In genomic region chr5:91598216-91598615, GRCh38 we compare ENCODE assay signal across 20 cellular contexts.
DNase-seq lines count a peak whose midpoint lies in the region; ATAC-seq, FAIRE-seq and TF ChIP-seq lines count a peak whose summit lies in the region.
"Had no signal": no experiment of that assay in that cellular context is flagged by ENCODE, and none has a peak within 500 bp of the region (broad histone marks: within the 10 kb centered on the region; RNA-seq: fewer than 3 reads in every experiment).

No MANE protein-coding gene starts in this region.

- H3K27ac ChIP-seq in HepG2 (ENCODE audit: extremely low read length, insufficient read depth, low read length) (no peak overlapping the region), right lobe of liver (no peak overlapping the region), ascending aorta (no peak overlapping the region)
- H3K27ac ChIP-seq: A549, C4-2B, SJCRH30 had no signal

- H3K4me3 ChIP-seq in HepG2 (replicated peaks in 1 of 3; ENCODE audit: insufficient read depth in 1 of 3, low read depth in 2 of 3, low read length in 3 of 3) (no peak overlapping the region), right lobe of liver (no peak overlapping the region), ascending aorta (no peak overlapping the region)
- H3K4me3 ChIP-seq: A549, HAP-1, SJCRH30 had no signal

- TF ChIP-seq CTCF in HepG2 (CRISPR knock-in tag; IDR thresholded peaks at IDR 0.05), result no peak
- no peak for TF ChIP-seq CTCF in right lobe of liver (IDR thresholded peaks at IDR 0.05)
- no peak for TF ChIP-seq CTCF in ascending aorta (IDR thresholded peaks at IDR 0.05)

- WGBS in HepG2 (ENCODE audit: low lambda C conversion rate), result 3% methylated on average over 2 of the region's 2 CpGs
- 68% methylated on average over 2 of the region's 2 CpGs for WGBS in right lobe of liver (ENCODE audit: insufficient coverage, low coverage, low lambda C conversion rate, missing lambda C conversion rate)

- no peaks in the 10 kb centered on the region for H3K4me1 ChIP-seq in HepG2 (ENCODE audit: insufficient read depth, low read length)
- H3K4me1 ChIP-seq in right lobe of liver, result no peaks in the 10 kb centered on the region
- no peaks in the 10 kb centered on the region for H3K4me1 ChIP-seq in ascending aorta
- H3K4me1 ChIP-seq: A549, HAP-1, SJCRH30 had no signal

- peak; percentile 3 for DNase-seq in NCI-H1436 (lab: John Stamatoyannopoulos, UW)
- DNase-seq in NCI-H1436 treated with DMSO at 0.1 percent for 48 hours (lab: John Stamatoyannopoulos, UW), result no peak
- DNase-seq in HepG2 (ENCODE audit: low spot score), result no peak
- DNase-seq in right lobe of liver, result no peak
- peak; percentile 8 for DNase-seq in RPMI8226
- DNase-seq in ACHN, result no peak
- DNase-seq in activated T-cell treated with anti-CD3 and anti-CD28 coated beads, Interleukin-2, amount 50 U/mL, for 1 hour, result no peak
- DNase-seq in ascending aorta (ENCODE audit: low spot score in 2 of 2), result no peak
- DNase-seq: DMS79 treated with DMSO at 0.1 percent for 48 hours; IMR-90; NCI-H146; NCI-H2107; NCI-H446; NK-92 treated with Interleukin-12 subunit alpha and Interleukin-12 subunit beta, amount 100 ng/mL, for 24 hours; OCI-M1; SW 1271 had no signal

- TF ChIP-seq POLR2A in HepG2 (IDR thresholded peaks at IDR 0.05; ENCODE audit: insufficient read depth in 1 of 2, low read depth in 2 of 2, low read length in 2 of 2) (no peak), right lobe of liver (IDR thresholded peaks at IDR 0.05) (no peak)

- intact Hi-C loops in HepG2 (cut with micrococcal nuclease; ENCODE audit: unreplicated experiment) (no loop called here), right lobe of liver (cut with DNase I) (no loop called here), ascending aorta (cut with DNase I) (no loop called here)

- H3K36me3 ChIP-seq in HepG2 (replicated peaks in 1 of 2; ENCODE audit: control insufficient read depth in 1 of 2, insufficient read depth in 2 of 2, low read length in 2 of 2) (no peaks in the 10 kb centered on the region), right lobe of liver (no peaks in the 10 kb centered on the region), ascending aorta (no peaks in the 10 kb centered on the region)
- H3K36me3 ChIP-seq: HAP-1, SJCRH30 had no signal

- CTCF ChIA-PET in HepG2 (lab: Yijun Ruan, JAX; ENCODE audit: low intra/inter-chr PET ratio, low total read pairs), result no interaction called here

- ATAC-seq in HepG2 (no peak), right lobe of liver (no peak)
- ATAC-seq: A549 had no signal

- H4K20me1 ChIP-seq in HepG2 (ENCODE audit: insufficient read depth, low read length), result no peaks in the 10 kb centered on the region

- no peak overlapping the region for H3K4me2 ChIP-seq in HepG2 (ENCODE audit: low read depth, low read length)
- H3K4me2 ChIP-seq: A549 had no signal

- no TSS peak for BruUV-seq in HepG2 (replicated peaks; lab: Mats Ljungman, UMichigan)

- no peak overlapping the region for H2AFZ ChIP-seq in HepG2 (ENCODE audit: low read length)

- POLR2A ChIA-PET in HepG2 (lab: Yijun Ruan, JAX), result no interaction called here

- no peak overlapping the region for H3K9ac ChIP-seq in HepG2 (ENCODE audit: insufficient read depth, low read depth, low read length)

- FAIRE-seq in HepG2 (lab: Jason Lieb, UNC), result no peak

- in situ Hi-C loops in HepG2 (cut with HindIII; ENCODE audit: extremely low pct_ligation_motif_present, low pct_unique_long_range_greater_than_20kb) (no loop called here), ACHN (cut with HindIII; ENCODE audit: low pct_ligation_motif_present, low pct_unique_long_range_greater_than_20kb, low sequenced_read_pairs) (no loop called here)

- H3K9me3 ChIP-seq in HepG2 (ENCODE audit: low read length) (peaks cover 16% of the 10 kb centered on the region), right lobe of liver (no peaks in the 10 kb centered on the region), ascending aorta (no peaks in the 10 kb centered on the region)
- H3K9me3 ChIP-seq: HAP-1 had no signal

- H3K27me3 ChIP-seq in HepG2 (ENCODE audit: control insufficient read depth in 1 of 2, insufficient read depth in 2 of 2, low read length in 2 of 2) (no peaks in the 10 kb centered on the region), right lobe of liver (no peaks in the 10 kb centered on the region), ascending aorta (no peaks in the 10 kb centered on the region)
- H3K27me3 ChIP-seq: SJCRH30 had no signal

- no peak for TF ChIP-seq RAD21 in HepG2 (CRISPR knock-in tag; IDR thresholded peaks at IDR 0.05)

- TF ChIP-seq EP300 in HepG2 (IDR thresholded peaks at IDR 0.05; ENCODE audit: low read depth in 2 of 2, low read length in 2 of 2) (no peak), HepG2 (CRISPR knock-in tag; IDR thresholded peaks at IDR 0.05; ENCODE audit: borderline replicate concordance) (no peak)

- no peaks in the 10 kb centered on the region for H3K79me2 ChIP-seq in HepG2 (ENCODE audit: insufficient read depth, low read length)

TF ChIP-seq in HepG2, 621 proteins besides CTCF, POLR2A, EP300 and RAD21:
- no peak for TF ChIP-seq ZNF282 (IDR thresholded peaks at IDR 0.05; ENCODE audit: partially characterized antibody)
- TF ChIP-seq LCORL (IDR thresholded peaks at IDR 0.05), result peak; percentile 48; the same call in 1 of the 2 replicates
- TF ChIP-seq LCORL (CRISPR knock-in tag; IDR thresholded peaks at IDR 0.05), result no peak

Comparison
In these comparisons a context has a peak if more than half of its experiments do, and no peak if none do; other contexts are left out.
1. DNase-seq: peak in NCI-H1436 (single experiment) and RPMI8226 (single experiment); none in NCI-H1436 treated with DMSO at 0.1 percent for 48 hours (single experiment), HepG2 (single experiment), right lobe of liver (0 of 3), ACHN (single experiment), activated T-cell treated with anti-CD3 and anti-CD28 coated beads, Interleukin-2, amount 50 U/mL, for 1 hour (single experiment) and ascending aorta (0 of 2).